14 cellular contexts compared by ENCODE assay signal in the genomic region with DNA sequence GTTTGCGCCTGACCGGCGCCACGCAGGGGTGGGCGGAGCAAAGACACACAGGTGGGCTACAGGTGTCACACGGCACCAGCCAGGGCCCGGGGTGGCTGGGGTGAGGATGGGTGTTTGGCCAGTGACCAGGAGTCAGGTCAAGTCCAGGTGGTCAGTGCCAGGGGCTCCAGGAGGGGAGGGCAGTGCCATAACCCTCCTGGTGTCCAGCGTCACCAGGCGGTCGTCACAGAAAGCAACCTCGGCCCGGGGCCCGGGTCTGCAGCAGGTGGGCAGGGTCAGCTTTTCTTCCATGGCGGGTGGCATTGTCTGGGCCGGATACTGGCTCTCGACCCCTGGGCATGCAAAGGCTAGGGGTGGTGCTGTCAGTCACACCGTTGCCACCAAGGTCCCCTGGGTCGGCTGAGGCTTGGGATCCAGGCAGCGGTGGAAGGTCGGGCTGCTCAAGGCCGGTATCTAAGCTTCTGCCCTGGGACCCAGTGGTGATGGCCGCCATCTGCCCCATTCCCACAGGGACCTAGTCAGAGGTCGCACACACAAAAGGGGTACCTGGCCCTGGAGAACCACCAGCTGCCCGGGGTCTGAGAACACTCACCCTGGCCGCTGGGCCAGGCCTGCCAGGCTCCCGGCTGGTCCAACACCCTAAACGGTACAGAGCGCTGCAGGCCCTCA. TPM values are rescaled to one million over a fixed set of nuclear protein-coding genes. Genes with fewer than 3 reads are reported as not detected.
DNase-seq lines count a peak whose midpoint lies in the region; ATAC-seq and TF ChIP-seq lines count a peak whose summit lies in the region.
"Had no signal": no experiment of that assay in that cellular context is flagged by ENCODE, and none has a peak within 500 bp of the region (broad histone marks: within the 10 kb centered on the region; RNA-seq: fewer than 3 reads in every experiment).

No MANE protein-coding gene starts in this region.

- H3K4me1 Mint-ChIP-seq in activated naive CD8-positive, alpha-beta T cell (ENCODE audit: low read depth) = peaks cover 8% of the 10 kb centered on the region
- no peaks in the 10 kb centered on the region for H3K4me1 Mint-ChIP-seq in activated naive CD8-positive, alpha-beta T cell treated with anti-CD3 and anti-CD28 coated beads for 36 hours
- H3K4me1 Mint-ChIP-seq in central memory CD8-positive, alpha-beta T cell = peaks cover 7% of the 10 kb centered on the region

- WGBS in sigmoid colon, 2 donors = 83 to 89% methylated on average over 28 of the region's 28 CpGs

- H3K27me3 Mint-ChIP-seq in activated naive CD8-positive, alpha-beta T cell = no peaks in the 10 kb centered on the region
- peaks cover 16% of the 10 kb centered on the region for H3K27me3 Mint-ChIP-seq in activated naive CD8-positive, alpha-beta T cell treated with anti-CD3 and anti-CD28 coated beads for 36 hours
- H3K27me3 Mint-ChIP-seq in central memory CD8-positive, alpha-beta T cell = no peaks in the 10 kb centered on the region

- peaks cover 31 to 65% (median 49%) of the 10 kb centered on the region in 3 donors for H3K27me3 ChIP-seq in sigmoid colon

- no peaks in the 10 kb centered on the region for H3K36me3 Mint-ChIP-seq in activated naive CD8-positive, alpha-beta T cell
- no peaks in the 10 kb centered on the region for H3K36me3 Mint-ChIP-seq in activated naive CD8-positive, alpha-beta T cell treated with anti-CD3 and anti-CD28 coated beads for 36 hours
- no peaks in the 10 kb centered on the region for H3K36me3 Mint-ChIP-seq in central memory CD8-positive, alpha-beta T cell (ENCODE audit: insufficient read depth)

- ATAC-seq in central memory CD8-positive, alpha-beta T cell (replicated peaks; ENCODE audit: extremely low read depth, poor library complexity, severe bottlenecking) = no peak
- no peak for ATAC-seq in HG03442 (IDR thresholded peaks at IDR 0.05; ENCODE audit: unreplicated experiment)

- no peak for TF ChIP-seq EP300 in sigmoid colon (IDR thresholded peaks at IDR 0.05)

- no peaks in the 10 kb centered on the region for H3K9me3 Mint-ChIP-seq in activated naive CD8-positive, alpha-beta T cell (ENCODE audit: low read depth)
- H3K9me3 Mint-ChIP-seq in activated naive CD8-positive, alpha-beta T cell treated with anti-CD3 and anti-CD28 coated beads for 36 hours = no peaks in the 10 kb centered on the region
- no peaks in the 10 kb centered on the region for H3K9me3 Mint-ChIP-seq in central memory CD8-positive, alpha-beta T cell
- H3K9me3 Mint-ChIP-seq: activated B cell treated with CpG ODN at 0.5 μM for 24 hours had no signal

- peak overlapping the region; percentile 40 for H3K4me3 Mint-ChIP-seq in activated naive CD8-positive, alpha-beta T cell
- H3K4me3 Mint-ChIP-seq in activated naive CD8-positive, alpha-beta T cell treated with anti-CD3 and anti-CD28 coated beads for 36 hours = no peak overlapping the region
- peak overlapping the region; percentile 78 for H3K4me3 Mint-ChIP-seq in central memory CD8-positive, alpha-beta T cell

- no peaks in the 10 kb centered on the region for H3K9me3 ChIP-seq in sigmoid colon
- H3K9me3 ChIP-seq: upper lobe of right lung had no signal

- H3K4me1 ChIP-seq in sigmoid colon = peaks cover 0 to 19% (median 14%) of the 10 kb centered on the region in 4 donors

- DNase-seq in activated naive CD8-positive, alpha-beta T cell treated with anti-CD3 and anti-CD28 coated beads for 36 hours = no peak
- peak; percentile 6 for DNase-seq in NB4 (ENCODE audit: low read depth)
- DNase-seq in central memory CD8-positive, alpha-beta T cell (ENCODE audit: low spot score in 2 of 2) = no peak
- DNase-seq in sigmoid colon = peak; percentile 64
- DNase-seq in NCI-H2029 treated with DMSO at 0.1 percent for 48 hours (lab: John Stamatoyannopoulos, UW) = no peak
- no peak for DNase-seq in superior temporal gyrus (ENCODE audit: extremely low spot score)
- DNase-seq: activated B cell treated with CpG ODN at 0.5 μM for 24 hours; GDM1; NK-92 treated with Interleukin-12 subunit alpha and Interleukin-12 subunit beta, amount 100 ng/mL, for 24 hours; upper lobe of right lung had no signal

- no peak overlapping the region for H3K27ac ChIP-seq in sigmoid colon
- H3K27ac ChIP-seq: HL-60, upper lobe of right lung had no signal

- H3K4me3 ChIP-seq in NB4 (ENCODE audit: low read depth, low read length) = no peak overlapping the region
- H3K4me3 ChIP-seq in sigmoid colon = no peak overlapping the region

- no peaks in the 10 kb centered on the region for H3K36me3 ChIP-seq in sigmoid colon
- H3K36me3 ChIP-seq: upper lobe of right lung had no signal

- TF ChIP-seq POLR2A in NB4 (IDR thresholded peaks at IDR 0.05; ENCODE audit: extremely low read depth, insufficient read length) = no peak
- no peak for TF ChIP-seq POLR2A in sigmoid colon (IDR thresholded peaks at IDR 0.05)

- no peak overlapping the region for H3K27ac Mint-ChIP-seq in activated naive CD8-positive, alpha-beta T cell
- no peak overlapping the region for H3K27ac Mint-ChIP-seq in activated naive CD8-positive, alpha-beta T cell treated with anti-CD3 and anti-CD28 coated beads for 36 hours
- no peak overlapping the region for H3K27ac Mint-ChIP-seq in central memory CD8-positive, alpha-beta T cell (ENCODE audit: low read depth)
- H3K27ac Mint-ChIP-seq: activated B cell treated with CpG ODN at 0.5 μM for 24 hours had no signal

- intact Hi-C loops in sigmoid colon (cut with DNase I) = no loop called here

- no peak for TF ChIP-seq CTCF in NB4 (IDR thresholded peaks at IDR 0.05; ENCODE audit: low read depth, low read length)
- no peak for TF ChIP-seq CTCF in sigmoid colon (IDR thresholded peaks at IDR 0.05)

RNA-seq across cellular contexts. Expression of a gene that starts 1.8 kb away (rescaled TPM):
- total RNA-seq in activated naive CD8-positive, alpha-beta T cell treated with anti-CD3 and anti-CD28 coated beads for 36 hours = 1 to 10 TPM; 2.9 to 3.3 TPM
- 1 to 10 TPM in 3 of 4 donors, under 1 TPM in 1; 0.82 to 2.8 (median 1.6) TPM for total RNA-seq in sigmoid colon
- 1 to 10 TPM; 1.2 to 3.5 (median 2.8) TPM for polyA plus RNA-seq in sigmoid colon

RNA-seq across cellular contexts. Expression of a gene that starts 17.1 kb away (rescaled TPM):
- total RNA-seq in activated naive CD8-positive, alpha-beta T cell treated with anti-CD3 and anti-CD28 coated beads for 36 hours = 10 to 100 TPM; 33.1 to 38.7 TPM
- 10 to 100 TPM; 32.7 to 95.3 (median 53.6) TPM for total RNA-seq in sigmoid colon
- polyA plus RNA-seq in sigmoid colon = 10 to 100 TPM; 24.6 to 77.6 (median 33.3) TPM

RNA-seq across cellular contexts. Expression of a gene that starts 23.5 kb away (rescaled TPM):
- total RNA-seq in activated naive CD8-positive, alpha-beta T cell treated with anti-CD3 and anti-CD28 coated beads for 36 hours = 100 to 1,000 TPM; 124 to 131 TPM
- 100 to 1,000 TPM in 3 of 4 donors, 10 to 100 TPM in 1; 98.9 to 119 (median 109) TPM for total RNA-seq in sigmoid colon
- 100 to 1,000 TPM; 129 to 165 (median 150) TPM for polyA plus RNA-seq in sigmoid colon

RNA-seq across cellular contexts. Expression of a gene that starts 33.8 kb away (rescaled TPM):
- total RNA-seq in activated naive CD8-positive, alpha-beta T cell treated with anti-CD3 and anti-CD28 coated beads for 36 hours = 1 to 10 TPM; 1.4 to 2.3 TPM
- total RNA-seq in sigmoid colon = 10 to 100 TPM in 2 of 4 donors, 1 to 10 TPM in 2; 1.8 to 58.7 (median 17.2) TPM
- polyA plus RNA-seq in sigmoid colon = 1 to 10 TPM; 2.2 to 3.6 (median 2.3) TPM
- total RNA-seq: SK-MEL-5 had no signal

RNA-seq across cellular contexts. Expression of a gene that starts 57.8 kb away (rescaled TPM):
- under 1 TPM in 1 of 2 experiments, not detected in 1; 0.88 TPM for total RNA-seq in activated naive CD8-positive, alpha-beta T cell treated with anti-CD3 and anti-CD28 coated beads for 36 hours
- total RNA-seq in sigmoid colon = 10 to 100 TPM; 15.3 to 35.2 (median 17.6) TPM
- polyA plus RNA-seq in sigmoid colon = 1 to 10 TPM in 2 of 3 donors, not detected in 1; 3.7 to 4.8 TPM

Comparison
In these comparisons a context has a peak if more than half of its experiments do, and no peak if none do; other contexts are left out.
1. DNase-seq: peak in NB4 (single experiment) and sigmoid colon (single experiment); none in activated naive CD8-positive, alpha-beta T cell treated with anti-CD3 and anti-CD28 coated beads for 36 hours (single experiment), central memory CD8-positive, alpha-beta T cell (0 of 2), NCI-H2029 treated with DMSO at 0.1 percent for 48 hours (single experiment) and superior temporal gyrus (single experiment).